In genomic region chr2:80473069-80473468, GRCh38 we compare ENCODE assay signal across 1 cellular context.
TF ChIP-seq lines count a peak whose summit lies in the region.

No MANE protein-coding gene starts in this region.

TF ChIP-seq in GM12878, 131 proteins besides CTCF, POLR2A, EP300 and RAD21 (continued from another document):
- no peak for TF ChIP-seq REST (IDR thresholded peaks at IDR 0.05; ENCODE audit: low read depth, low read length)
- TF ChIP-seq GATAD2B (conservative IDR thresholded peaks at IDR 0.05; ENCODE audit: low read depth), result no peak
- TF ChIP-seq ESRRA (IDR thresholded peaks at IDR 0.05; ENCODE audit: low read length), result no peak
- TF ChIP-seq PKNOX1 (IDR thresholded peaks at IDR 0.05), result no peak
- TF ChIP-seq SP1 (IDR thresholded peaks at IDR 0.05; ENCODE audit: low read depth, low read length), result no peak
- no peak for TF ChIP-seq NRF1 (conservative IDR thresholded peaks at IDR 0.05; ENCODE audit: low read depth, low read length)
- no peak for TF ChIP-seq CREB1 (IDR thresholded peaks at IDR 0.05; ENCODE audit: low read depth)
- no peak for TF ChIP-seq CREM (IDR thresholded peaks at IDR 0.05; ENCODE audit: low read depth)
- no peak for TF ChIP-seq PML (IDR thresholded peaks at IDR 0.05; ENCODE audit: low read length)
- no peak for TF ChIP-seq SMAD5 (IDR thresholded peaks at IDR 0.05; ENCODE audit: low read depth)
- TF ChIP-seq USF2 (IDR thresholded peaks at IDR 0.05; ENCODE audit: borderline replicate concordance, low read depth, low read length), result no peak
- TF ChIP-seq BACH1 (IDR thresholded peaks at IDR 0.05; ENCODE audit: borderline replicate concordance), result no peak
- no peak for TF ChIP-seq BMI1 (IDR thresholded peaks at IDR 0.05; ENCODE audit: borderline replicate concordance)
- no peak for TF ChIP-seq NBN (IDR thresholded peaks at IDR 0.05)
